1 cellular context compared by ENCODE assay signal in the genomic region with DNA sequence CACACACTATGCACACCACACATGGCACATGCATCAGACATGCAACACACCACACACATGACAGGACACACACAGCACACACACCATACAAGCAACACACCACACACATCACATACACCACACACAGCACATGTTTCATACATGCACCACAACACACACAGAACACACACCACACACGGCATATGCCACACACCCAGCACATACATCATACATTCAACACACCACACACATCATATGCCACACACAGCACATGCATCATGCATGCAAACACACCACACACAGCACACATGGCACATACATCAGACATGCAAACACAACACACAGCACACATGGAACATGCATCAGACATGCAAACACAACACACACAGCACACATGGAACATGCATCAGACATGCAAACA.
TF ChIP-seq lines count a peak whose summit lies in the region.

No MANE protein-coding gene starts in this region.

TF ChIP-seq in HepG2, 621 proteins besides CTCF, POLR2A, EP300 and RAD21 (continued from another document):
- TF ChIP-seq FOXK2 (IDR thresholded peaks at IDR 0.05) (peak; percentile 50), ZNF737 (CRISPR knock-in tag; IDR thresholded peaks at IDR 0.05; ENCODE audit: borderline replicate concordance) (no peak), ZNF607 (CRISPR knock-in tag; IDR thresholded peaks at IDR 0.05; ENCODE audit: borderline replicate concordance) (no peak), ZSCAN31 (CRISPR knock-in tag; IDR thresholded peaks at IDR 0.05; ENCODE audit: low read depth) (no peak), FOSL2 (CRISPR knock-in tag; IDR thresholded peaks at IDR 0.05) (no peak), SPEN (CRISPR knock-in tag; IDR thresholded peaks at IDR 0.05; ENCODE audit: low read depth) (no peak), FOXP1 (IDR thresholded peaks at IDR 0.05) (0 out of 2 replicates have a peak, but pooled peaks have one; percentile 4), FOXP1 (CRISPR knock-in tag; IDR thresholded peaks at IDR 0.05) (no peak), SYNCRIP (IDR thresholded peaks at IDR 0.05; ENCODE audit: insufficient read depth, low read depth, low read length) (no peak), FOXA1 (IDR thresholded peaks at IDR 0.05) (peak; percentile 16; the same call in 1 of the 2 replicates), FOXA1 (CRISPR knock-in tag; IDR thresholded peaks at IDR 0.05) (no peak), NBN (conservative IDR thresholded peaks at IDR 0.05) (no peak), CHD4 (IDR thresholded peaks at IDR 0.05; ENCODE audit: borderline replicate concordance, low read length) (no peak), ZNF850 (CRISPR knock-in tag; conservative IDR thresholded peaks at IDR 0.05) (no peak), ZNF781 (CRISPR knock-in tag; IDR thresholded peaks at IDR 0.05; ENCODE audit: borderline replicate concordance, not compliant biosample characterization) (no peak), IKZF1 (IDR thresholded peaks at IDR 0.05) (0 out of 2 replicates have a peak, but pooled peaks have one; percentile 75), ZNF891 (CRISPR knock-in tag; IDR thresholded peaks at IDR 0.05) (no peak), ISL2 (CRISPR knock-in tag; IDR thresholded peaks at IDR 0.05) (no peak), ZNF207 (IDR thresholded peaks at IDR 0.05; ENCODE audit: borderline replicate concordance) (0 out of 2 replicates have a peak, but pooled peaks have one; percentile 58), ZBTB21 (CRISPR knock-in tag; IDR thresholded peaks at IDR 0.05) (no peak), LCORL (IDR thresholded peaks at IDR 0.05) (0 out of 2 replicates have a peak, but pooled peaks have one; percentile 10), LCORL (CRISPR knock-in tag; IDR thresholded peaks at IDR 0.05) (no peak)
- TF ChIP-seq, protein P1, sequence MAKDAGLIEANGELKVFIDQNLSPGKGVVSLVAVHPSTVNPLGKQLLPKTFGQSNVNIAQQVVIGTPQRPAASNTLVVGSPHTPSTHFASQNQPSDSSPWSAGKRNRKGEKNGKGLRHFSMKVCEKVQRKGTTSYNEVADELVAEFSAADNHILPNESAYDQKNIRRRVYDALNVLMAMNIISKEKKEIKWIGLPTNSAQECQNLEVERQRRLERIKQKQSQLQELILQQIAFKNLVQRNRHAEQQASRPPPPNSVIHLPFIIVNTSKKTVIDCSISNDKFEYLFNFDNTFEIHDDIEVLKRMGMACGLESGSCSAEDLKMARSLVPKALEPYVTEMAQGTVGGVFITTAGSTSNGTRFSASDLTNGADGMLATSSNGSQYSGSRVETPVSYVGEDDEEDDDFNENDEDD (CRISPR knock-in tag; IDR thresholded peaks at IDR 0.05; ENCODE audit: borderline replicate concordance) = no peak
- TF ChIP-seq, protein P2, sequence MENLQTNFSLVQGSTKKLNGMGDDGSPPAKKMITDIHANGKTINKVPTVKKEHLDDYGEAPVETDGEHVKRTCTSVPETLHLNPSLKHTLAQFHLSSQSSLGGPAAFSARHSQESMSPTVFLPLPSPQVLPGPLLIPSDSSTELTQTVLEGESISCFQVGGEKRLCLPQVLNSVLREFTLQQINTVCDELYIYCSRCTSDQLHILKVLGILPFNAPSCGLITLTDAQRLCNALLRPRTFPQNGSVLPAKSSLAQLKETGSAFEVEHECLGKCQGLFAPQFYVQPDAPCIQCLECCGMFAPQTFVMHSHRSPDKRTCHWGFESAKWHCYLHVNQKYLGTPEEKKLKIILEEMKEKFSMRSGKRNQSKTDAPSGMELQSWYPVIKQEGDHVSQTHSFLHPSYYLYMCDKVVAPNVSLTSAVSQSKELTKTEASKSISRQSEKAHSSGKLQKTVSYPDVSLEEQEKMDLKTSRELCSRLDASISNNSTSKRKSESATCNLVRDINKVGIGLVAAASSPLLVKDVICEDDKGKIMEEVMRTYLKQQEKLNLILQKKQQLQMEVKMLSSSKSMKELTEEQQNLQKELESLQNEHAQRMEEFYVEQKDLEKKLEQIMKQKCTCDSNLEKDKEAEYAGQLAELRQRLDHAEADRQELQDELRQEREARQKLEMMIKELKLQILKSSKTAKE (CRISPR knock-in tag; IDR thresholded peaks at IDR 0.05; ENCODE audit: borderline replicate concordance) = no peak
- TF ChIP-seq, protein P3, sequence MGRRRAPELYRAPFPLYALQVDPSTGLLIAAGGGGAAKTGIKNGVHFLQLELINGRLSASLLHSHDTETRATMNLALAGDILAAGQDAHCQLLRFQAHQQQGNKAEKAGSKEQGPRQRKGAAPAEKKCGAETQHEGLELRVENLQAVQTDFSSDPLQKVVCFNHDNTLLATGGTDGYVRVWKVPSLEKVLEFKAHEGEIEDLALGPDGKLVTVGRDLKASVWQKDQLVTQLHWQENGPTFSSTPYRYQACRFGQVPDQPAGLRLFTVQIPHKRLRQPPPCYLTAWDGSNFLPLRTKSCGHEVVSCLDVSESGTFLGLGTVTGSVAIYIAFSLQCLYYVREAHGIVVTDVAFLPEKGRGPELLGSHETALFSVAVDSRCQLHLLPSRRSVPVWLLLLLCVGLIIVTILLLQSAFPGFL (CRISPR knock-in tag; IDR thresholded peaks at IDR 0.05) = no peak
- TF ChIP-seq, protein P4, sequence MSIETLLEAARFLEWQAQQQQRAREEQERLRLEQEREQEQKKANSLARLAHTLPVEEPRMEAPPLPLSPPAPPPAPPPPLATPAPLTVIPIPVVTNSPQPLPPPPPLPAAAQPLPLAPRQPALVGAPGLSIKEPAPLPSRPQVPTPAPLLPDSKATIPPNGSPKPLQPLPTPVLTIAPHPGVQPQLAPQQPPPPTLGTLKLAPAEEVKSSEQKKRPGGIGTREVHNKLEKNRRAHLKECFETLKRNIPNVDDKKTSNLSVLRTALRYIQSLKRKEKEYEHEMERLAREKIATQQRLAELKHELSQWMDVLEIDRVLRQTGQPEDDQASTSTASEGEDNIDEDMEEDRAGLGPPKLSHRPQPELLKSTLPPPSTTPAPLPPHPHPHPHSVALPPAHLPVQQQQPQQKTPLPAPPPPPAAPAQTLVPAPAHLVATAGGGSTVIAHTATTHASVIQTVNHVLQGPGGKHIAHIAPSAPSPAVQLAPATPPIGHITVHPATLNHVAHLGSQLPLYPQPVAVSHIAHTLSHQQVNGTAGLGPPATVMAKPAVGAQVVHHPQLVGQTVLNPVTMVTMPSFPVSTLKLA (IDR thresholded peaks at IDR 0.05) = peak; percentile 95
- TF ChIP-seq, protein P5, sequence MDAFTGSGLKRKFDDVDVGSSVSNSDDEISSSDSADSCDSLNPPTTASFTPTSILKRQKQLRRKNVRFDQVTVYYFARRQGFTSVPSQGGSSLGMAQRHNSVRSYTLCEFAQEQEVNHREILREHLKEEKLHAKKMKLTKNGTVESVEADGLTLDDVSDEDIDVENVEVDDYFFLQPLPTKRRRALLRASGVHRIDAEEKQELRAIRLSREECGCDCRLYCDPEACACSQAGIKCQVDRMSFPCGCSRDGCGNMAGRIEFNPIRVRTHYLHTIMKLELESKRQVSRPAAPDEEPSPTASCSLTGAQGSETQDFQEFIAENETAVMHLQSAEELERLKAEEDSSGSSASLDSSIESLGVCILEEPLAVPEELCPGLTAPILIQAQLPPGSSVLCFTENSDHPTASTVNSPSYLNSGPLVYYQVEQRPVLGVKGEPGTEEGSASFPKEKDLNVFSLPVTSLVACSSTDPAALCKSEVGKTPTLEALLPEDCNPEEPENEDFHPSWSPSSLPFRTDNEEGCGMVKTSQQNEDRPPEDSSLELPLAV (CRISPR knock-in tag; conservative IDR thresholded peaks at IDR 0.05; ENCODE audit: low read depth) = no peak
- TF ChIP-seq, protein P6, sequence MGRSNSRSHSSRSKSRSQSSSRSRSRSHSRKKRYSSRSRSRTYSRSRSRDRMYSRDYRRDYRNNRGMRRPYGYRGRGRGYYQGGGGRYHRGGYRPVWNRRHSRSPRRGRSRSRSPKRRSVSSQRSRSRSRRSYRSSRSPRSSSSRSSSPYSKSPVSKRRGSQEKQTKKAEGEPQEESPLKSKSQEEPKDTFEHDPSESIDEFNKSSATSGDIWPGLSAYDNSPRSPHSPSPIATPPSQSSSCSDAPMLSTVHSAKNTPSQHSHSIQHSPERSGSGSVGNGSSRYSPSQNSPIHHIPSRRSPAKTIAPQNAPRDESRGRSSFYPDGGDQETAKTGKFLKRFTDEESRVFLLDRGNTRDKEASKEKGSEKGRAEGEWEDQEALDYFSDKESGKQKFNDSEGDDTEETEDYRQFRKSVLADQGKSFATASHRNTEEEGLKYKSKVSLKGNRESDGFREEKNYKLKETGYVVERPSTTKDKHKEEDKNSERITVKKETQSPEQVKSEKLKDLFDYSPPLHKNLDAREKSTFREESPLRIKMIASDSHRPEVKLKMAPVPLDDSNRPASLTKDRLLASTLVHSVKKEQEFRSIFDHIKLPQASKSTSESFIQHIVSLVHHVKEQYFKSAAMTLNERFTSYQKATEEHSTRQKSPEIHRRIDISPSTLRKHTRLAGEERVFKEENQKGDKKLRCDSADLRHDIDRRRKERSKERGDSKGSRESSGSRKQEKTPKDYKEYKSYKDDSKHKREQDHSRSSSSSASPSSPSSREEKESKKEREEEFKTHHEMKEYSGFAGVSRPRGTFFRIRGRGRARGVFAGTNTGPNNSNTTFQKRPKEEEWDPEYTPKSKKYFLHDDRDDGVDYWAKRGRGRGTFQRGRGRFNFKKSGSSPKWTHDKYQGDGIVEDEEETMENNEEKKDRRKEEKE (IDR thresholded peaks at IDR 0.05) = no peak
